ENCODE assay signal across 1 cellular context in the genomic region with DNA sequence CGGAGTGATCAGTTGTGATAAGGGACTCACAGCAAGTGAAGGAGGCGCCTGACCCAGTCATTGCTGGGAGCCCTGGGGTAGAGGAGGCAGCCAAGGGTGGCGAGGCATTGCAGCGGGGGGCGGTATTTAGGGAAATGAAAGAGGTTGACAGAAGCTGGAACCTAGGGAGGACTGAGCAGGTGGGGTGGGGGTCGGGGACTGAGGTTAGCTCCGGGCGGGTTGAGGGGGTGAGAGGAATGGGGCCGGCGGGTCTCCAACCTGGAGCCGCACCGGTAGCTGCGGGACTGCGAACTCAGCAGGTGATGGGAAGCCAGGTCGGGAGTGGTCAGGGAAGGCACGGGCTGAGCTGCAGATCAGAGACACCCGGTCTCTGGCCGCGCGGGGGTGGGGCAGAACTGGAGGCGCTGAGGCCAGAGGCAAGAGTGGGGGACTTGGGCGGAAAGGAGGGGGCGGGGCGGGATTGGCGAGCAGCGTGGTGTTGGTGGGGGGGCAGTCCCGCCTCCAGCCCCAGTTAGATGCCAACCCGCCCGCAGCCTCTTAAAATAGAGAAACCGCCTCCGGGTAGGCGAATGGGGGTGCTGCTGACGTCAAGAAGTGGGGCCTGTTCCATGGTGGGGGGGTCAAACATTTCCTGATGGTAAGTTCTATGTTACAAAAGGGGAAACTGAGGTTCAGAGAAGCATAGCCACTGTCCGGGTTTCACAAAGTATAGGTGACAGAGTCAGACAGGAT.
TF ChIP-seq lines count a peak whose summit lies in the region.

No MANE protein-coding gene starts in this region.

TF ChIP-seq in HCT116, 20 proteins besides CTCF, POLR2A, EP300 and RAD21 (continued from another document):
- TF ChIP-seq ZBTB33 (IDR thresholded peaks at IDR 0.05; ENCODE audit: extremely low read depth, insufficient replicate concordance, low read length) (no peak), SIN3A (IDR thresholded peaks at IDR 0.05; ENCODE audit: low read depth) (no peak), EZH2phosphoT487 (IDR thresholded peaks at IDR 0.05; ENCODE audit: borderline replicate concordance) (no peak), ZFX (IDR thresholded peaks at IDR 0.05) (no peak)
- TF ChIP-seq, protein P1, sequence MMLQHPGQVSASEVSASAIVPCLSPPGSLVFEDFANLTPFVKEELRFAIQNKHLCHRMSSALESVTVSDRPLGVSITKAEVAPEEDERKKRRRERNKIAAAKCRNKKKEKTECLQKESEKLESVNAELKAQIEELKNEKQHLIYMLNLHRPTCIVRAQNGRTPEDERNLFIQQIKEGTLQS (IDR thresholded peaks at IDR 0.05): no peak
